In genomic region chr6:1222426-1223311, GRCh38 we compare ENCODE assay signal across 28 cellular contexts.
DNase-seq lines count a peak whose midpoint lies in the region; ATAC-seq and TF ChIP-seq lines count a peak whose summit lies in the region.
"Had no signal": no experiment of that assay in that cellular context is flagged by ENCODE, and none has a peak within 500 bp of the region (broad histone marks: within the 10 kb centered on the region; RNA-seq: fewer than 3 reads in every experiment).

No MANE protein-coding gene starts in this region.

- peak; percentile 47 for TF ChIP-seq CTCF in endodermal cell (conservative IDR thresholded peaks at IDR 0.05)

- no peak overlapping the region for H3K4me3 ChIP-seq in endodermal cell (ENCODE audit: low read length)
- H3K4me3 ChIP-seq: BLaER1, gastroesophageal sphincter, psoas muscle, skin epidermis had no signal

- H3K9me3 Mint-ChIP-seq in endodermal cell = no peaks in the 10 kb centered on the region
- H3K9me3 Mint-ChIP-seq: activated naive CD8-positive, alpha-beta T cell treated with anti-CD3 and anti-CD28 coated beads, Interleukin-2, amount 10 ng/mL, durations not matched to agents 7 days and 5 days had no signal

- no peak overlapping the region for H3K9ac ChIP-seq in endodermal cell (ENCODE audit: extremely low read depth, low read length, poor library complexity, severe bottlenecking)
- H3K9ac ChIP-seq: BLaER1 had no signal

- no peak overlapping the region for H3K27ac ChIP-seq in endodermal cell (ENCODE audit: low read depth, low read length)
- H3K27ac ChIP-seq: BLaER1, gastroesophageal sphincter, neutrophil, psoas muscle, skin epidermis had no signal

- peaks cover 9% of the 10 kb centered on the region for H3K27me3 Mint-ChIP-seq in endodermal cell (ENCODE audit: insufficient read depth)

- H3K4me1 ChIP-seq in endodermal cell (ENCODE audit: control insufficient read depth, insufficient read depth, low read length) = peaks cover 8% of the 10 kb centered on the region
- H3K4me1 ChIP-seq: BLaER1, gastroesophageal sphincter, psoas muscle had no signal

- no peaks in the 10 kb centered on the region for H3K36me3 Mint-ChIP-seq in endodermal cell (ENCODE audit: low read depth)
- H3K36me3 Mint-ChIP-seq: activated naive CD8-positive, alpha-beta T cell treated with anti-CD3 and anti-CD28 coated beads, Interleukin-2, amount 10 ng/mL, durations not matched to agents 7 days and 5 days had no signal

- 90 to 94% methylated on average over 6 to 17 of the region's 17 CpGs for WGBS in endodermal cell (ENCODE audit: insufficient coverage in 1 of 2, insufficient read length in 1 of 2), 2 experiments

- no peaks in the 10 kb centered on the region for H3K36me3 ChIP-seq in endodermal cell (ENCODE audit: control insufficient read depth, insufficient read depth, low read length)
- H3K36me3 ChIP-seq: BLaER1, gastroesophageal sphincter, neutrophil had no signal

- peak; percentile 95 for ATAC-seq in Right ventricle myocardium superior (ENCODE audit: poor library complexity)
- ATAC-seq: gastroesophageal sphincter, HCT116, psoas muscle had no signal

- peak; percentile 55 for DNase-seq in Right ventricle myocardium superior
- no peak for DNase-seq in cardiac septum (ENCODE audit: low spot score)
- DNase-seq in endodermal cell = peak; percentile 60
- peak; percentile 65 for DNase-seq in left kidney (ENCODE audit: low read depth, low spot score)
- no peak for DNase-seq in stimulated activated naive CD4-positive, alpha-beta T cell (lab: John Stamatoyannopoulos, UW)
- DNase-seq in NCI-H2171 treated with DMSO at 0.1 percent for 48 hours (lab: John Stamatoyannopoulos, UW) = no peak
- no peak for DNase-seq in activated naive CD4-positive, alpha-beta T cell (lab: John Stamatoyannopoulos, UW)
- no peak for DNase-seq in dedifferentiated amniotic fluid mesenchymal stem cell (ENCODE audit: extremely low spot score)
- DNase-seq: activated CD4-positive, alpha-beta T cell treated with anti-CD3 and anti-CD28 coated beads, Interleukin-2, amount 50 U/mL, for 48 hours; activated CD4-positive, CD25-positive, alpha-beta regulatory T cell; activated effector memory CD4-positive, alpha-beta T cell treated with Interleukin-2 at 50 U/mL for 16 hours; activated naive CD8-positive, alpha-beta T cell treated with anti-CD3 and anti-CD28 coated beads, Interleukin-2, amount 10 ng/mL, durations not matched to agents 7 days and 5 days; Caco-2; DND-41; effector CD8-positive, alpha-beta T cell; mesenchymal stem cell; NCI-H1048; NCI-H187; NCI-H345; NCI-H748 treated with DMSO at 0.1 percent for 48 hours; psoas muscle; SHP77; T-helper 9 cell had no signal

- no peaks in the 10 kb centered on the region for H3K27me3 ChIP-seq in endodermal cell (ENCODE audit: control insufficient read depth, insufficient read depth, low read length, poor library complexity, severe bottlenecking)
- H3K27me3 ChIP-seq: BLaER1, gastroesophageal sphincter, neutrophil had no signal

- H3K9me3 ChIP-seq in endodermal cell (ENCODE audit: control insufficient read depth, low read length) = no peaks in the 10 kb centered on the region
- H3K9me3 ChIP-seq: BLaER1, Caco-2, gastroesophageal sphincter, neutrophil, psoas muscle had no signal

- intact Hi-C loops in Right ventricle myocardium superior (cut with DNase I) (no loop called here), cardiac septum (cut with DNase I) (no loop called here)

- H3K4me3 Mint-ChIP-seq in endodermal cell = no peak overlapping the region
- H3K4me3 Mint-ChIP-seq: activated naive CD8-positive, alpha-beta T cell treated with anti-CD3 and anti-CD28 coated beads, Interleukin-2, amount 10 ng/mL, durations not matched to agents 7 days and 5 days had no signal

- peaks cover 17% of the 10 kb centered on the region for H3K4me1 Mint-ChIP-seq in endodermal cell
- H3K4me1 Mint-ChIP-seq: activated naive CD8-positive, alpha-beta T cell treated with anti-CD3 and anti-CD28 coated beads, Interleukin-2, amount 10 ng/mL, durations not matched to agents 7 days and 5 days had no signal

- H3K27ac Mint-ChIP-seq in endodermal cell = no peak overlapping the region
- H3K27ac Mint-ChIP-seq: activated naive CD8-positive, alpha-beta T cell treated with anti-CD3 and anti-CD28 coated beads, Interleukin-2, amount 10 ng/mL, durations not matched to agents 7 days and 5 days had no signal

Comparison
In these comparisons a context has a peak if more than half of its experiments do, and no peak if none do; other contexts are left out.
1. DNase-seq: peak in Right ventricle myocardium superior (single experiment), endodermal cell (single experiment) and left kidney (single experiment); none in cardiac septum (single experiment), stimulated activated naive CD4-positive, alpha-beta T cell (0 of 6), NCI-H2171 treated with DMSO at 0.1 percent for 48 hours (single experiment), activated naive CD4-positive, alpha-beta T cell (0 of 4) and dedifferentiated amniotic fluid mesenchymal stem cell (single experiment).